In genomic region chr5:42982107-42982622, GRCh38 we compare ENCODE assay signal across 12 cellular contexts. TPM values are rescaled to one million over a fixed set of nuclear protein-coding genes. Genes with fewer than 3 reads are reported as not detected.
A peak's percentile ranks its signal among the peaks of the same experiment; 100 is the strongest.
DNase-seq lines count a peak whose midpoint lies in the region; ATAC-seq and TF ChIP-seq lines count a peak whose summit lies in the region.
"Had no signal": no experiment of that assay in that cellular context is flagged by ENCODE, and none has a peak within 500 bp of the region (broad histone marks: within the 10 kb centered on the region; RNA-seq: fewer than 3 reads in every experiment).

No MANE protein-coding gene starts in this region.

- ATAC-seq in sciatic nerve: peak; percentile 65
- no peak for ATAC-seq in effector memory CD8-positive, alpha-beta T cell (replicated peaks)
- ATAC-seq: SK-N-SH treated with all-trans-retinoic acid at 6 μM for 48 hours had no signal

- peaks cover 11% of the 10 kb centered on the region for H3K36me3 Mint-ChIP-seq in endodermal cell (ENCODE audit: low read depth)
- no peaks in the 10 kb centered on the region for H3K36me3 Mint-ChIP-seq in activated naive CD4-positive, alpha-beta T cell treated with anti-CD3 and anti-CD28 coated beads for 36 hours (ENCODE audit: low read depth)
- H3K36me3 Mint-ChIP-seq in effector memory CD8-positive, alpha-beta T cell (ENCODE audit: insufficient read depth): peaks cover 27% of the 10 kb centered on the region

- WGBS in endodermal cell (ENCODE audit: insufficient coverage in 1 of 2, insufficient read length in 1 of 2), 2 experiments: 21 to 36% methylated on average over 5 to 7 of the region's 7 CpGs

- CTCF ChIA-PET in activated naive CD4-positive, alpha-beta T cell treated with anti-CD3 and anti-CD28 coated beads for 36 hours (lab: Charles Lee): interaction anchor here (0.7 to 1.1 kb wide), 2 partner anchors 10 to 12 kb away, joined by 3 read pairs; no protein-coding TSS in a partner anchor

- no peaks in the 10 kb centered on the region for H3K4me1 ChIP-seq in endodermal cell (ENCODE audit: control insufficient read depth, insufficient read depth, low read length)
- H3K4me1 ChIP-seq: suprapubic skin had no signal

- no peak overlapping the region for H3K27ac ChIP-seq in endodermal cell (ENCODE audit: low read depth, low read length)
- H3K27ac ChIP-seq: suprapubic skin had no signal

- peaks cover 37% of the 10 kb centered on the region for H3K9me3 ChIP-seq in endodermal cell (ENCODE audit: control insufficient read depth, low read length)
- H3K9me3 ChIP-seq: suprapubic skin had no signal

- no peaks in the 10 kb centered on the region for H3K36me3 ChIP-seq in endodermal cell (ENCODE audit: control insufficient read depth, insufficient read depth, low read length)
- H3K36me3 ChIP-seq: suprapubic skin had no signal

- H3K9me3 Mint-ChIP-seq in endodermal cell: peaks cover 48% of the 10 kb centered on the region
- H3K9me3 Mint-ChIP-seq in activated naive CD4-positive, alpha-beta T cell treated with anti-CD3 and anti-CD28 coated beads for 36 hours: no peaks in the 10 kb centered on the region
- H3K9me3 Mint-ChIP-seq in effector memory CD8-positive, alpha-beta T cell: no peaks in the 10 kb centered on the region

- no peak overlapping the region for H3K4me3 ChIP-seq in endodermal cell (ENCODE audit: low read length)
- H3K4me3 ChIP-seq: suprapubic skin had no signal

- DNase-seq in NCI-H2227 (lab: John Stamatoyannopoulos, UW; ENCODE audit: unreplicated experiment) (peak; percentile 55), NCI-H2227 treated with DMSO at 0.1 percent for 48 hours (lab: John Stamatoyannopoulos, UW) (no peak), NCI-H345 (lab: John Stamatoyannopoulos, UW) (peak; percentile 53), endodermal cell (peak; percentile 78), sciatic nerve (ENCODE audit: low spot score) (no peak), iPS-NIHi11 (ENCODE audit: low spot score) (no peak)
- no peak for DNase-seq in activated naive CD4-positive, alpha-beta T cell treated with anti-CD3 and anti-CD28 coated beads for 36 hours
- no peak for DNase-seq in effector memory CD8-positive, alpha-beta T cell
- DNase-seq: activated CD4-positive, alpha-beta T cell treated with anti-CD3 and anti-CD28 coated beads, Interleukin-2, amount 10 ng/mL, durations not matched to agents 7 days and 5 days; posterior cingulate gyrus had no signal

- TF ChIP-seq CTCF in endodermal cell (conservative IDR thresholded peaks at IDR 0.05): no peak

- H3K4me3 Mint-ChIP-seq in endodermal cell: no peak overlapping the region
- no peak overlapping the region for H3K4me3 Mint-ChIP-seq in activated naive CD4-positive, alpha-beta T cell treated with anti-CD3 and anti-CD28 coated beads for 36 hours
- no peak overlapping the region for H3K4me3 Mint-ChIP-seq in effector memory CD8-positive, alpha-beta T cell
- H3K4me3 Mint-ChIP-seq: activated CD4-positive, alpha-beta T cell treated with anti-CD3 and anti-CD28 coated beads, Interleukin-2, amount 10 ng/mL, durations not matched to agents 7 days and 5 days had no signal

- no peak overlapping the region for H3K9ac ChIP-seq in endodermal cell (ENCODE audit: extremely low read depth, low read length, poor library complexity, severe bottlenecking)

- intact Hi-C loops in sciatic nerve (cut with DNase I): no loop called here
- intact Hi-C loops in activated naive CD4-positive, alpha-beta T cell treated with anti-CD3 and anti-CD28 coated beads for 36 hours (cut with micrococcal nuclease): no loop called here

- H3K27me3 ChIP-seq in endodermal cell (ENCODE audit: control insufficient read depth, insufficient read depth, low read length, poor library complexity, severe bottlenecking): no peaks in the 10 kb centered on the region

- peaks cover 13% of the 10 kb centered on the region for H3K27me3 Mint-ChIP-seq in endodermal cell (ENCODE audit: insufficient read depth)
- H3K27me3 Mint-ChIP-seq in activated naive CD4-positive, alpha-beta T cell treated with anti-CD3 and anti-CD28 coated beads for 36 hours (ENCODE audit: low read depth): no peaks in the 10 kb centered on the region
- H3K27me3 Mint-ChIP-seq in effector memory CD8-positive, alpha-beta T cell: no peaks in the 10 kb centered on the region
- H3K27me3 Mint-ChIP-seq: activated CD4-positive, alpha-beta T cell treated with anti-CD3 and anti-CD28 coated beads, Interleukin-2, amount 10 ng/mL, durations not matched to agents 7 days and 5 days had no signal

- no peaks in the 10 kb centered on the region for H3K4me1 Mint-ChIP-seq in endodermal cell
- peaks cover 20% of the 10 kb centered on the region for H3K4me1 Mint-ChIP-seq in activated naive CD4-positive, alpha-beta T cell treated with anti-CD3 and anti-CD28 coated beads for 36 hours (ENCODE audit: low read depth)
- peaks cover 17 to 24% of the 10 kb centered on the region in 2 donors for H3K4me1 Mint-ChIP-seq in effector memory CD8-positive, alpha-beta T cell (ENCODE audit: low read depth in 2 of 2)

- H3K27ac Mint-ChIP-seq in endodermal cell: no peak overlapping the region
- H3K27ac Mint-ChIP-seq in activated naive CD4-positive, alpha-beta T cell treated with anti-CD3 and anti-CD28 coated beads for 36 hours: no peak overlapping the region
- H3K27ac Mint-ChIP-seq in effector memory CD8-positive, alpha-beta T cell: no peak overlapping the region
- H3K27ac Mint-ChIP-seq: activated CD4-positive, alpha-beta T cell treated with anti-CD3 and anti-CD28 coated beads, Interleukin-2, amount 10 ng/mL, durations not matched to agents 7 days and 5 days had no signal

RNA-seq across cellular contexts. Expression of gene ANXA2R, which starts 58.0 kb away (rescaled TPM):
- total RNA-seq in endodermal cell (under 1 TPM; 0.73 to 0.97 TPM), sciatic nerve (5.7 TPM)
- polyA plus RNA-seq in endodermal cell (2013, experiment 1 of 2): 1.5 TPM
- polyA plus RNA-seq in endodermal cell (2013, experiment 2 of 2): 0.91 TPM
- 1 to 10 TPM; 6.0 to 6.5 TPM for total RNA-seq in activated naive CD4-positive, alpha-beta T cell treated with anti-CD3 and anti-CD28 coated beads for 36 hours

Comparison
In these comparisons a context has a peak if more than half of its experiments do, and no peak if none do; other contexts are left out.
1. DNase-seq: peak in NCI-H2227 (single experiment), NCI-H345 (single experiment) and endodermal cell (single experiment); none in NCI-H2227 treated with DMSO at 0.1 percent for 48 hours (single experiment), sciatic nerve (single experiment), activated naive CD4-positive, alpha-beta T cell treated with anti-CD3 and anti-CD28 coated beads for 36 hours (single experiment), iPS-NIHi11 (single experiment) and effector memory CD8-positive, alpha-beta T cell (0 of 3).